Comparison of ENCODE assay signal across 32 cellular contexts in the genomic region with DNA sequence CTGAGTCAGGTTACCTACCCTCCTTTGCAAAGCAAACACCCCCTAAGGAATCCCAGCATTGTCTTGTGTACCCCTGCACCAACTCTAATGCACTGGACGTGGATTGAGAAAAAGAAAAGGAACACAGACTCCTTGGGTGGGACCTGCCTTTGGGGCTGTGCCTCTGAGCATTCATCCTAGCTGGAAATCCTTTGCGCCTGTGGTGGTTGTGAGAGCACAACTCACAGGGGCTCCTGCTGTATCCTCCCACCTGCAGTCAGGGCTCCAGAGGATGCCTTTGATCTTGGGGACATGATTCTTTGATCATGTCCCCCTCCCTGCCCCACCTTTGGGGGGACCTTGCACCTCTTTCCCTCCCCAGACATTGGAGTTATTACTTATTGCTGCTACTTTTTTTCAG.
"Had no signal": no experiment of that assay in that cellular context is flagged by ENCODE, and none has a peak within 500 bp of the region (broad histone marks: within the 10 kb centered on the region; RNA-seq: fewer than 3 reads in every experiment).

No MANE protein-coding gene starts in this region.

- H3K9me3 ChIP-seq: adrenal gland, body of pancreas, colonic mucosa had no signal

- H3K9me3 Mint-ChIP-seq: activated CD8-positive, alpha-beta T cell treated with anti-CD3 and anti-CD28 coated beads for 36 hours; activated naive CD4-positive, alpha-beta T cell treated with anti-CD3 and anti-CD28 coated beads for 36 hours; activated naive CD4-positive, alpha-beta T cell treated with anti-CD3 and anti-CD28 coated beads, Interleukin-2, amount 50 U/mL, for 24 hours; activated naive CD8-positive, alpha-beta T cell treated with anti-CD3 and anti-CD28 coated beads for 36 hours; activated naive CD8-positive, alpha-beta T cell treated with anti-CD3 and anti-CD28 coated beads, Interleukin-2, amount 50 U/mL, for 24 hours; activated T-helper 1 cell treated with anti-CD3 and anti-CD28 coated beads, Interleukin-12 subunit alpha, Interleukin-12 subunit beta, Interleukin-2, Interleukin-4 antibody, amounts not matched to agents 30 ng/mL and 10 ng/mL and 1 ng/mL, durations not matched to agents 14 hours and 24 hours and 36 hours; activated T-helper 2 cell treated with anti-CD3 and anti-CD28 coated beads, Interferon-gamma antibody, Interleukin-2, Interleukin-4, amounts not matched to agents 10 μg/mL and 5 μg/mL and 100 μg/mL, durations not matched to agents 14 hours and 24 hours and 36 hours; T-helper 2 cell treated with Interferon-gamma antibody and Interleukin-4, amounts not matched to agents 5 μg/mL and 100 μg/mL, for 36 hours had no signal

- H3K36me3 ChIP-seq: adrenal gland, colonic mucosa, WERI-Rb-1 had no signal

- H3K27ac Mint-ChIP-seq: activated B cell treated with CpG ODN at 0.5 μM for 24 hours; activated CD8-positive, alpha-beta T cell treated with anti-CD3 and anti-CD28 coated beads for 36 hours; activated naive CD4-positive, alpha-beta T cell treated with anti-CD3 and anti-CD28 coated beads for 36 hours; activated naive CD4-positive, alpha-beta T cell treated with anti-CD3 and anti-CD28 coated beads, Interleukin-2, amount 50 U/mL, for 24 hours; activated naive CD8-positive, alpha-beta T cell treated with anti-CD3 and anti-CD28 coated beads for 36 hours; activated naive CD8-positive, alpha-beta T cell treated with anti-CD3 and anti-CD28 coated beads, Interleukin-2, amount 50 U/mL, for 24 hours; activated T-helper 1 cell treated with anti-CD3 and anti-CD28 coated beads, Interleukin-12 subunit alpha, Interleukin-12 subunit beta, Interleukin-2, Interleukin-4 antibody, amounts not matched to agents 30 ng/mL and 10 ng/mL and 1 ng/mL, durations not matched to agents 14 hours and 24 hours and 36 hours; activated T-helper 2 cell treated with anti-CD3 and anti-CD28 coated beads, Interferon-gamma antibody, Interleukin-2, Interleukin-4, amounts not matched to agents 10 μg/mL and 5 μg/mL and 100 μg/mL, durations not matched to agents 14 hours and 24 hours and 36 hours; T-helper 17 cell; T-helper 2 cell treated with Interferon-gamma antibody and Interleukin-4, amounts not matched to agents 5 μg/mL and 100 μg/mL, for 36 hours had no signal

- H3K4me1 ChIP-seq: colonic mucosa had no signal

- H3K27ac ChIP-seq: adrenal gland, body of pancreas, colonic mucosa, WERI-Rb-1 had no signal

- H3K36me3 Mint-ChIP-seq: activated naive CD4-positive, alpha-beta T cell treated with anti-CD3 and anti-CD28 coated beads, Interleukin-2, amount 50 U/mL, for 24 hours; activated naive CD8-positive, alpha-beta T cell treated with anti-CD3 and anti-CD28 coated beads for 36 hours had no signal

- H3K4me1 Mint-ChIP-seq: activated B cell treated with CpG ODN at 0.5 μM for 24 hours; activated naive CD4-positive, alpha-beta T cell treated with anti-CD3 and anti-CD28 coated beads, Interleukin-2, amount 50 U/mL, for 24 hours; T-helper 17 cell had no signal

- H3K4me3 ChIP-seq: adrenal gland, body of pancreas, colonic mucosa had no signal

- H3K4me3 Mint-ChIP-seq: activated B cell treated with CpG ODN at 0.5 μM for 24 hours; activated CD8-positive, alpha-beta T cell treated with anti-CD3 and anti-CD28 coated beads for 36 hours; activated naive CD4-positive, alpha-beta T cell treated with anti-CD3 and anti-CD28 coated beads for 36 hours; activated naive CD4-positive, alpha-beta T cell treated with anti-CD3 and anti-CD28 coated beads, Interleukin-2, amount 50 U/mL, for 24 hours; activated naive CD8-positive, alpha-beta T cell treated with anti-CD3 and anti-CD28 coated beads for 36 hours; activated naive CD8-positive, alpha-beta T cell treated with anti-CD3 and anti-CD28 coated beads, Interleukin-2, amount 50 U/mL, for 24 hours; activated T-helper 1 cell treated with anti-CD3 and anti-CD28 coated beads, Interleukin-12 subunit alpha, Interleukin-12 subunit beta, Interleukin-2, Interleukin-4 antibody, amounts not matched to agents 30 ng/mL and 10 ng/mL and 1 ng/mL, durations not matched to agents 14 hours and 24 hours and 36 hours; T-helper 17 cell; T-helper 2 cell treated with Interferon-gamma antibody and Interleukin-4, amounts not matched to agents 5 μg/mL and 100 μg/mL, for 36 hours had no signal

- H3K27me3 ChIP-seq: adrenal gland, body of pancreas, colonic mucosa had no signal

- DNase-seq: activated B cell treated with CpG ODN at 0.5 μM for 24 hours; activated CD4-positive, alpha-beta T cell treated with anti-CD3 and anti-CD28 coated beads for 48 hours; activated CD4-positive, alpha-beta T cell treated with anti-CD3 and anti-CD28 coated beads, Interleukin-2, amount 50 U/mL, for 1 hour; activated CD4-positive, alpha-beta T cell treated with anti-CD3 and anti-CD28 coated beads, Interleukin-2, amount 50 U/mL, for 48 hours; activated CD8-positive, alpha-beta T cell treated with anti-CD3 and anti-CD28 coated beads for 36 hours; activated effector memory CD4-positive, alpha-beta T cell treated with anti-CD3 and anti-CD28 coated beads, Interleukin-2, amount 50 U/mL, for 16 hours; activated naive CD4-positive, alpha-beta T cell treated with anti-CD3 and anti-CD28 coated beads for 36 hours; activated naive CD8-positive, alpha-beta T cell treated with anti-CD3 and anti-CD28 coated beads for 36 hours; activated naive CD8-positive, alpha-beta T cell treated with anti-CD3 and anti-CD28 coated beads, Interleukin-2, amount 50 U/mL, for 24 hours; activated T-cell treated with anti-CD3 and anti-CD28 coated beads, Interleukin-2, amount 50 U/mL, for 1 hour; activated T-cell treated with anti-CD3 and anti-CD28 coated beads, Interleukin-2, amount 50 U/mL, for 48 hours; amygdala; aorta; body of pancreas; central memory CD4-positive, alpha-beta T cell; cerebellar nuclear complex; colonic mucosa; effector CD8-positive, alpha-beta T cell; foreskin fibroblast; head of caudate nucleus; SW 1271; T-helper 1 cell; T-helper 17 cell; T1000; WERI-Rb-1 had no signal

- ATAC-seq: activated CD4-positive, CD25-positive, alpha-beta regulatory T cell treated with anti-CD3 and anti-CD28 coated beads, Interleukin-2, amount 50 U/mL, for 24 hours; activated CD8-positive, alpha-beta T cell treated with anti-CD3 and anti-CD28 coated beads for 36 hours; activated naive CD8-positive, alpha-beta T cell treated with anti-CD3 and anti-CD28 coated beads, Interleukin-2, amount 50 U/mL, for 24 hours; body of pancreas; esophagus mucosa; T-helper 17 cell had no signal
